24 cellular contexts compared by ENCODE assay signal in genomic region chr18:26336572-26336971, GRCh38.
"Had no signal": no experiment of that assay in that cellular context is flagged by ENCODE, and none has a peak within 500 bp of the region (broad histone marks: within the 10 kb centered on the region; RNA-seq: fewer than 3 reads in every experiment).

No MANE protein-coding gene starts in this region.

- H3K27me3 ChIP-seq: body of pancreas, gastrocnemius medialis, SJCRH30, stomach, testis, upper lobe of left lung had no signal

- H3K36me3 Mint-ChIP-seq: activated CD8-positive, alpha-beta memory T cell treated with anti-CD3 and anti-CD28 coated beads, Interleukin-2, amount 10 ng/mL, durations not matched to agents 7 days and 5 days; WTC11 had no signal

- H3K27me3 Mint-ChIP-seq: activated CD4-positive, alpha-beta memory T cell treated with anti-CD3 and anti-CD28 coated beads, Interleukin-2, amount 10 ng/mL, durations not matched to agents 7 days and 5 days; activated CD4-positive, alpha-beta T cell treated with anti-CD3 and anti-CD28 coated beads for 36 hours; activated CD8-positive, alpha-beta memory T cell treated with anti-CD3 and anti-CD28 coated beads, Interleukin-2, amount 10 ng/mL, durations not matched to agents 7 days and 5 days; activated naive CD8-positive, alpha-beta T cell treated with anti-CD3 and anti-CD28 coated beads for 36 hours; activated T-helper 17 cell treated with anti-CD3 and anti-CD28 coated beads, Interleukin-2, amount 50 U/mL, for 72 hours; naive thymus-derived CD8-positive, alpha-beta T cell had no signal

- H3K4me3 ChIP-seq: body of pancreas, gastrocnemius medialis, psoas muscle, SJCRH30, skin epidermis, stomach, testis, upper lobe of left lung had no signal

- H3K9me3 Mint-ChIP-seq: activated CD4-positive, alpha-beta memory T cell treated with anti-CD3 and anti-CD28 coated beads, Interleukin-2, amount 10 ng/mL, durations not matched to agents 7 days and 5 days; activated naive CD8-positive, alpha-beta T cell treated with anti-CD3 and anti-CD28 coated beads for 36 hours; activated T-helper 17 cell treated with anti-CD3 and anti-CD28 coated beads, Interleukin-2, amount 50 U/mL, for 72 hours; naive thymus-derived CD8-positive, alpha-beta T cell; stimulated activated effector memory CD8-positive, alpha-beta T cell treated with anti-CD3 and anti-CD28 coated beads, Interleukin-12 subunit alpha, Interleukin-12 subunit beta, amount 100 ng/mL, for 72 hours; WTC11 had no signal

- H3K4me3 Mint-ChIP-seq: activated CD4-positive, alpha-beta memory T cell treated with anti-CD3 and anti-CD28 coated beads, Interleukin-2, amount 10 ng/mL, durations not matched to agents 7 days and 5 days; activated CD4-positive, alpha-beta T cell treated with anti-CD3 and anti-CD28 coated beads for 36 hours; activated CD8-positive, alpha-beta memory T cell treated with anti-CD3 and anti-CD28 coated beads, Interleukin-2, amount 10 ng/mL, durations not matched to agents 7 days and 5 days; activated naive CD8-positive, alpha-beta T cell treated with anti-CD3 and anti-CD28 coated beads for 36 hours; activated T-helper 17 cell treated with anti-CD3 and anti-CD28 coated beads, Interleukin-2, amount 50 U/mL, for 72 hours; naive thymus-derived CD8-positive, alpha-beta T cell; stimulated activated effector memory CD8-positive, alpha-beta T cell treated with anti-CD3 and anti-CD28 coated beads, Interleukin-12 subunit alpha, Interleukin-12 subunit beta, amount 100 ng/mL, for 72 hours; WTC11 had no signal

- H3K4me1 ChIP-seq: body of pancreas, psoas muscle, SJCRH30, upper lobe of left lung had no signal

- DNase-seq: activated CD4-positive, alpha-beta memory T cell treated with anti-CD3 and anti-CD28 coated beads, Interleukin-2, amount 10 ng/mL, durations not matched to agents 7 days and 5 days; activated CD4-positive, alpha-beta T cell treated with anti-CD3 and anti-CD28 coated beads for 36 hours; activated CD8-positive, alpha-beta memory T cell treated with anti-CD3 and anti-CD28 coated beads, Interleukin-2, amount 10 ng/mL, durations not matched to agents 7 days and 5 days; activated naive CD4-positive, alpha-beta T cell; activated naive CD8-positive, alpha-beta T cell treated with anti-CD3 and anti-CD28 coated beads for 36 hours; activated T-cell treated with anti-CD3 and anti-CD28 coated beads, Interleukin-2, amount 50 U/mL, for 1 hour; body of pancreas; cortex of kidney; gastrocnemius medialis; head of caudate nucleus; left ventricle myocardium superior; mesenchymal stem cell; psoas muscle; SJCRH30; stimulated activated CD4-positive, alpha-beta T cell treated with anti-CD3 and anti-CD28 coated beads, Interleukin-15, amount 100 ng/mL, for 24 hours; stimulated activated CD4-positive, alpha-beta T cell treated with anti-CD3 and anti-CD28 coated beads, Interleukin-2, amount 100 ng/mL, for 48 hours; stomach; testis; upper lobe of left lung had no signal

- H3K9me3 ChIP-seq: body of pancreas, gastrocnemius medialis, psoas muscle, SJCRH30, stomach, testis, upper lobe of left lung had no signal

- H3K27ac Mint-ChIP-seq: activated CD4-positive, alpha-beta memory T cell treated with anti-CD3 and anti-CD28 coated beads, Interleukin-2, amount 10 ng/mL, durations not matched to agents 7 days and 5 days; activated CD4-positive, alpha-beta T cell treated with anti-CD3 and anti-CD28 coated beads for 36 hours; activated CD8-positive, alpha-beta memory T cell treated with anti-CD3 and anti-CD28 coated beads, Interleukin-2, amount 10 ng/mL, durations not matched to agents 7 days and 5 days; activated naive CD8-positive, alpha-beta T cell treated with anti-CD3 and anti-CD28 coated beads for 36 hours; activated T-helper 17 cell treated with anti-CD3 and anti-CD28 coated beads, Interleukin-2, amount 50 U/mL, for 72 hours; stimulated activated effector memory CD8-positive, alpha-beta T cell treated with anti-CD3 and anti-CD28 coated beads, Interleukin-12 subunit alpha, Interleukin-12 subunit beta, amount 100 ng/mL, for 72 hours; WTC11 had no signal

- H3K36me3 ChIP-seq: gastrocnemius medialis, SJCRH30, upper lobe of left lung had no signal

- H3K27ac ChIP-seq: body of pancreas, gastrocnemius medialis, psoas muscle, SJCRH30, stomach, testis, upper lobe of left lung had no signal

- H3K4me1 Mint-ChIP-seq: activated CD4-positive, alpha-beta memory T cell treated with anti-CD3 and anti-CD28 coated beads, Interleukin-2, amount 10 ng/mL, durations not matched to agents 7 days and 5 days; activated CD8-positive, alpha-beta memory T cell treated with anti-CD3 and anti-CD28 coated beads, Interleukin-2, amount 10 ng/mL, durations not matched to agents 7 days and 5 days; activated T-helper 17 cell treated with anti-CD3 and anti-CD28 coated beads, Interleukin-2, amount 50 U/mL, for 72 hours; stimulated activated effector memory CD8-positive, alpha-beta T cell treated with anti-CD3 and anti-CD28 coated beads, Interleukin-12 subunit alpha, Interleukin-12 subunit beta, amount 100 ng/mL, for 72 hours; WTC11 had no signal
